ENCODE assay signal across 10 cellular contexts in the genomic region with DNA sequence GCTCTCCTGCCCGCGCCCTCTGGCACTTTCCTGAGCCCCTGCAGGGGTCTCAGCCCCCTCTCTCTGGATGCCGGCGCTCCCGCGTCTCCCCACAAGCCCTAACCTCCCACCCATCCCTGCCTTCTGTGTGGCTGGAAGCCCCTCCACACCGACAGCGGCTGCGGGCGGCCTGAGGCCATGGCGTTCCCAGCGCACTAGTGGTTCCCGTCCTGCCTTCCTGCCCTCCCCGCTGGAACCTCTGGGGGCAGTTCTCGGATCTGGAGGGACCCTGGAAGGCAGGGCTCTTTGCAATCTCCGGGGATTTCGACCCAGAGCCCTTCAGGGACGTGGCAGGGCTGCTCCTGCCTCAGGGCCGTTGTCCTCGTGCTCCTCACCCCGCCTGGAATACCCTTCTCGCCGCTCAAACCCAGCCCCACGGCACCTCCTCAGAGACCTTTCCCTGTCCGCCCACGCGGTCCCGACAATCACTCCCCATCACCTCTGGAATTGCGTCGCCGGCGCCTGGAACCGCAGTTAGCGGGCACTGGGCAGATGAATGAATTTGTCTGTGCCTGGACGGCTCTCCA. TPM values are rescaled to one million over a fixed set of nuclear protein-coding genes. Genes with fewer than 3 reads are reported as not detected.
DNase-seq lines count a peak whose midpoint lies in the region; ATAC-seq and TF ChIP-seq lines count a peak whose summit lies in the region.
"Had no signal": no experiment of that assay in that cellular context is flagged by ENCODE, and none has a peak within 500 bp of the region (broad histone marks: within the 10 kb centered on the region; RNA-seq: fewer than 3 reads in every experiment).

No MANE protein-coding gene starts in this region.

- H3F3A ChIP-seq in MM.1S (ENCODE audit: insufficient read depth, low read length) = no peaks in the 10 kb centered on the region

- H3K4me3 Mint-ChIP-seq in activated CD4-positive, alpha-beta T cell treated with anti-CD3 and anti-CD28 coated beads, Interleukin-2, amount 10 ng/mL, durations not matched to agents 7 days and 5 days = peak overlapping the region; percentile 13

- peaks cover 15% of the 10 kb centered on the region for H3K4me1 Mint-ChIP-seq in activated CD4-positive, alpha-beta T cell treated with anti-CD3 and anti-CD28 coated beads, Interleukin-2, amount 10 ng/mL, durations not matched to agents 7 days and 5 days

- H3K79me2 ChIP-seq in MM.1S (ENCODE audit: low read length) = no peaks in the 10 kb centered on the region

- no peaks in the 10 kb centered on the region for H3K9me2 ChIP-seq in MM.1S (replicated peaks; ENCODE audit: insufficient read depth, low read length)

- CTCF ChIA-PET in activated CD4-positive, alpha-beta T cell treated with anti-CD3 and anti-CD28 coated beads, Interleukin-2, amount 10 ng/mL, durations not matched to agents 7 days and 5 days (lab: Charles Lee) = interaction anchor here (0.8 to 4.2 kb wide), 17 partner anchors 9 to 178 kb away, joined by 3 to 17 read pairs (median 4); no protein-coding TSS in a partner anchor

- H3K27me3 Mint-ChIP-seq in activated CD4-positive, alpha-beta T cell treated with anti-CD3 and anti-CD28 coated beads, Interleukin-2, amount 10 ng/mL, durations not matched to agents 7 days and 5 days = peaks cover 49% of the 10 kb centered on the region

- no peaks in the 10 kb centered on the region; the same call in 1 of the 2 replicates for H4K20me1 ChIP-seq in MM.1S (ENCODE audit: insufficient read depth, low read length)

- H3K9ac ChIP-seq in MM.1S (ENCODE audit: low read length) (no peak overlapping the region), skeletal muscle satellite cell (ENCODE audit: low read depth, low read length) (no peak overlapping the region)

- H3K36me3 Mint-ChIP-seq in activated CD4-positive, alpha-beta T cell treated with anti-CD3 and anti-CD28 coated beads, Interleukin-2, amount 10 ng/mL, durations not matched to agents 7 days and 5 days (ENCODE audit: low read depth) = no peaks in the 10 kb centered on the region

- no peak overlapping the region for H3K4me3 ChIP-seq in MM.1S (ENCODE audit: low read length)
- no peak overlapping the region for H3K4me3 ChIP-seq in skeletal muscle satellite cell (ENCODE audit: low read length)
- H3K4me3 ChIP-seq: uterus had no signal

- H3K4me1 ChIP-seq in MM.1S (ENCODE audit: low read length) (no peaks in the 10 kb centered on the region), skeletal muscle satellite cell (ENCODE audit: control insufficient read depth, insufficient read depth, low read length) (peaks cover 33% of the 10 kb centered on the region)

- H3K4me2 ChIP-seq in MM.1S (ENCODE audit: low read depth, low read length) (peak overlapping the region; percentile 8; the same call in 1 of the 2 replicates), skeletal muscle satellite cell (ENCODE audit: low read length) (peak overlapping the region; percentile 53)

- H3K9me3 ChIP-seq in MM.1S (replicated peaks; ENCODE audit: insufficient read depth, low read length) = no peaks in the 10 kb centered on the region
- H3K9me3 ChIP-seq in skeletal muscle satellite cell (replicated peaks; ENCODE audit: low read length) = no peaks in the 10 kb centered on the region
- H3K9me3 ChIP-seq: uterus had no signal

- DNase-seq in activated CD4-positive, alpha-beta T cell treated with anti-CD3 and anti-CD28 coated beads, Interleukin-2, amount 10 ng/mL, durations not matched to agents 7 days and 5 days = no peak
- no peak for DNase-seq in activated CD4-positive, alpha-beta T cell treated with anti-CD3 and anti-CD28 coated beads, Interleukin-2, amount 50 U/mL, for 1 hour
- DNase-seq in MM.1S (no peak), ecto neural progenitor cell (ENCODE audit: low spot score) (peak; percentile 67), anterior cingulate cortex (lab: John Stamatoyannopoulos, UW) (no peak), NCI-H128 (lab: John Stamatoyannopoulos, UW; ENCODE audit: unreplicated experiment) (no peak)
- DNase-seq: uterus had no signal

- no peaks in the 10 kb centered on the region for H3K9me3 Mint-ChIP-seq in activated CD4-positive, alpha-beta T cell treated with anti-CD3 and anti-CD28 coated beads, Interleukin-2, amount 10 ng/mL, durations not matched to agents 7 days and 5 days

- ATAC-seq in HG03039 (IDR thresholded peaks at IDR 0.05; ENCODE audit: unreplicated experiment) = no peak

- no peak for TF ChIP-seq CTCF in MM.1S (IDR thresholded peaks at IDR 0.05; ENCODE audit: low read length)

- no peak overlapping the region for H3K27ac ChIP-seq in MM.1S (ENCODE audit: low read length)
- H3K27ac ChIP-seq: C4-2B, uterus had no signal

- POLR2A ChIA-PET in activated CD4-positive, alpha-beta T cell treated with anti-CD3 and anti-CD28 coated beads, Interleukin-2, amount 10 ng/mL, durations not matched to agents 7 days and 5 days (lab: Charles Lee) = no interaction called here

- H3K36me3 ChIP-seq in MM.1S (replicated peaks; ENCODE audit: insufficient read depth, low read length) (no peaks in the 10 kb centered on the region), skeletal muscle satellite cell (ENCODE audit: insufficient read depth, low read length) (no peaks in the 10 kb centered on the region)
- H3K36me3 ChIP-seq: uterus had no signal

- H3K27ac Mint-ChIP-seq in activated CD4-positive, alpha-beta T cell treated with anti-CD3 and anti-CD28 coated beads, Interleukin-2, amount 10 ng/mL, durations not matched to agents 7 days and 5 days = no peak overlapping the region

- H2AFZ ChIP-seq in MM.1S (ENCODE audit: low read length) = no peak overlapping the region

- H3K27me3 ChIP-seq in MM.1S (replicated peaks; ENCODE audit: insufficient read depth, low read length) (peaks cover 91% of the 10 kb centered on the region), skeletal muscle satellite cell (ENCODE audit: control insufficient read depth, insufficient read depth, low read length) (peaks cover 72% of the 10 kb centered on the region)

RNA-seq across cellular contexts. Expression of a gene that starts 0.5 kb away (rescaled TPM):
- total RNA-seq in activated CD4-positive, alpha-beta T cell treated with anti-CD3 and anti-CD28 coated beads, Interleukin-2, amount 10 ng/mL, durations not matched to agents 7 days and 5 days = under 1 TPM; 0.56 to 0.77 TPM
- total RNA-seq in skeletal muscle satellite cell (2012; rRNA removed) = under 0.01 TPM in 1 of 2 replicates, not detected in the other

RNA-seq across cellular contexts. Expression of a gene that starts 4.4 kb away (rescaled TPM):
- total RNA-seq in activated CD4-positive, alpha-beta T cell treated with anti-CD3 and anti-CD28 coated beads, Interleukin-2, amount 10 ng/mL, durations not matched to agents 7 days and 5 days = under 1 TPM; 0.21 to 0.30 TPM
- under 0.01 TPM in 1 of 2 replicates, not detected in the other for total RNA-seq in skeletal muscle satellite cell (2012; rRNA removed)

RNA-seq across cellular contexts. Expression of a gene that starts 30.5 kb away (rescaled TPM):
- 100 to 1,000 TPM; 101 TPM for total RNA-seq in activated CD4-positive, alpha-beta T cell treated with anti-CD3 and anti-CD28 coated beads, Interleukin-2, amount 10 ng/mL, durations not matched to agents 7 days and 5 days
- 37.1 and 45.9 TPM in 2 replicates for total RNA-seq in skeletal muscle satellite cell (2012; rRNA removed)

RNA-seq across cellular contexts. Expression of a gene that starts 41.9 kb away (rescaled TPM):
- total RNA-seq in activated CD4-positive, alpha-beta T cell treated with anti-CD3 and anti-CD28 coated beads, Interleukin-2, amount 10 ng/mL, durations not matched to agents 7 days and 5 days = 10 to 100 TPM; 88.5 to 92.8 TPM
- 1.3 TPM in 2 replicates for total RNA-seq in skeletal muscle satellite cell (2012; rRNA removed)
